In the genomic region with DNA sequence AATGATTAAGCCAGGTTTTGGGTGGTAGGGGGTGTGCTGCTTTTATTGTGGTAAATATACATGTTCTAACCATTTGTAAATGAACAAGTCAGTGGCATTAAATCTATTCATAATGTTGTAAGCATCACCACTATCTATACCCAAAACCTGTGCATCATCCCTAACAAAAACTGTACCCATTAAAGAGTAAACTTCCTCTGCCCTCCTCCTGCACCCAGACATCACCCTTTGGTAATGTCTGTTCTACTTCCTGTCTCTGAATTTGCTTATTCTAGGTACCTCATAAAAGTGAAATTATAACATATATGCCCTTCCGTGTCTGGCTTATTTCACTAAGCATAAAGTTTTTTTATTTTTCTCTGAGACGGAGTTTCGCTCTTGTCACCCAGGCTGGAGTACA, we compare ENCODE assay signal across 13 cellular contexts. TPM values are rescaled to one million over a fixed set of nuclear protein-coding genes. Genes with fewer than 3 reads are reported as not detected.
DNase-seq lines count a peak whose midpoint lies in the region; ATAC-seq lines count a peak whose summit lies in the region.
"Had no signal": no experiment of that assay in that cellular context is flagged by ENCODE, and none has a peak within 500 bp of the region (broad histone marks: within the 10 kb centered on the region; RNA-seq: fewer than 3 reads in every experiment).

No MANE protein-coding gene starts in this region.

- peaks cover 22 to 38% of the 10 kb centered on the region in 2 experiments for H3K36me3 ChIP-seq in trophoblast cell (ENCODE audit: control insufficient read depth in 1 of 2, insufficient read depth in 2 of 2, low read length in 2 of 2)

- H3K9me3 ChIP-seq in trophoblast cell (ENCODE audit: insufficient read depth, low read depth, low read length) = no peaks in the 10 kb centered on the region

- no peaks in the 10 kb centered on the region for H3K4me1 ChIP-seq in trophoblast cell (ENCODE audit: control insufficient read depth in 1 of 2, insufficient read depth in 2 of 2, low read length in 2 of 2)
- H3K4me1 ChIP-seq: foreskin keratinocyte had no signal

- DNase-seq in activated naive CD4-positive, alpha-beta T cell treated with anti-CD3 and anti-CD28 coated beads, Interleukin-2, amount 10 ng/mL, durations not matched to agents 7 days and 5 days = peak; percentile 27
- no peak for DNase-seq in activated naive CD4-positive, alpha-beta T cell treated with anti-CD3 and anti-CD28 coated beads, Interleukin-2, amount 50 U/mL, for 16 hours
- DNase-seq in T-helper 1 cell (peak in 3 of 5 donors; percentile 17 to 22 (median 18)), SKM-1 treated with dmso at 0.1 percent for 144 hours (lab: John Stamatoyannopoulos, UW; ENCODE audit: unreplicated experiment) (no peak), trophoblast cell (no peak)
- peak; percentile 71 for DNase-seq in central memory CD4-positive, alpha-beta T cell
- DNase-seq in stimulated activated naive CD8-positive, alpha-beta T cell treated with anti-CD3 and anti-CD28 coated beads, Interleukin-15, amount 100 ng/mL, for 72 hours = no peak
- no peak for DNase-seq in stimulated activated naive B cell treated with anti-CD40 and anti-IgM and Interleukin-4, amounts not matched to agents 10 μg/mL and 1 μg/mL and 100 μg/mL, for 72 hours
- DNase-seq: foreskin keratinocyte, HCEC 1CT, KBM-7, SHP77 treated with DMSO at 0.1 percent for 48 hours had no signal

- no peak overlapping the region for H3K4me3 Mint-ChIP-seq in activated naive CD4-positive, alpha-beta T cell treated with anti-CD3 and anti-CD28 coated beads, Interleukin-2, amount 10 ng/mL, durations not matched to agents 7 days and 5 days
- H3K4me3 Mint-ChIP-seq in stimulated activated naive CD8-positive, alpha-beta T cell treated with anti-CD3 and anti-CD28 coated beads, Interleukin-15, amount 100 ng/mL, for 72 hours = peak overlapping the region; percentile 6 to 49
- no peak overlapping the region for H3K4me3 Mint-ChIP-seq in stimulated activated naive B cell treated with anti-CD40 and anti-IgM and Interleukin-4, amounts not matched to agents 10 μg/mL and 1 μg/mL and 100 μg/mL, for 72 hours

- peak overlapping the region; percentile 21 for H3K27ac Mint-ChIP-seq in activated naive CD4-positive, alpha-beta T cell treated with anti-CD3 and anti-CD28 coated beads, Interleukin-2, amount 10 ng/mL, durations not matched to agents 7 days and 5 days
- H3K27ac Mint-ChIP-seq in stimulated activated naive CD8-positive, alpha-beta T cell treated with anti-CD3 and anti-CD28 coated beads, Interleukin-15, amount 100 ng/mL, for 72 hours = no peak overlapping the region
- H3K27ac Mint-ChIP-seq in stimulated activated naive B cell treated with anti-CD40 and anti-IgM and Interleukin-4, amounts not matched to agents 10 μg/mL and 1 μg/mL and 100 μg/mL, for 72 hours = no peak overlapping the region

- no peaks in the 10 kb centered on the region for H3K27me3 Mint-ChIP-seq in activated naive CD4-positive, alpha-beta T cell treated with anti-CD3 and anti-CD28 coated beads, Interleukin-2, amount 10 ng/mL, durations not matched to agents 7 days and 5 days
- no peaks in the 10 kb centered on the region for H3K27me3 Mint-ChIP-seq in stimulated activated naive CD8-positive, alpha-beta T cell treated with anti-CD3 and anti-CD28 coated beads, Interleukin-15, amount 100 ng/mL, for 72 hours
- H3K27me3 Mint-ChIP-seq in stimulated activated naive B cell treated with anti-CD40 and anti-IgM and Interleukin-4, amounts not matched to agents 10 μg/mL and 1 μg/mL and 100 μg/mL, for 72 hours = no peaks in the 10 kb centered on the region

- no peak overlapping the region for H3K4ac ChIP-seq in trophoblast cell (ENCODE audit: low read depth, low read length)

- peak; percentile 70 for ATAC-seq in stimulated activated naive CD8-positive, alpha-beta T cell treated with anti-CD3 and anti-CD28 coated beads, Interleukin-15, amount 100 ng/mL, for 72 hours
- no peak for ATAC-seq in stimulated activated naive B cell treated with anti-CD40 and anti-IgM and Interleukin-4, amounts not matched to agents 10 μg/mL and 1 μg/mL and 100 μg/mL, for 72 hours (replicated peaks)
- ATAC-seq: foreskin keratinocyte had no signal

- no peak overlapping the region for H3K4me2 ChIP-seq in trophoblast cell (ENCODE audit: low read length)

- no peaks in the 10 kb centered on the region for H3K79me1 ChIP-seq in trophoblast cell (ENCODE audit: low read length)

- peaks cover 40% of the 10 kb centered on the region for H3K4me1 Mint-ChIP-seq in activated naive CD4-positive, alpha-beta T cell treated with anti-CD3 and anti-CD28 coated beads, Interleukin-2, amount 10 ng/mL, durations not matched to agents 7 days and 5 days
- H3K4me1 Mint-ChIP-seq in stimulated activated naive CD8-positive, alpha-beta T cell treated with anti-CD3 and anti-CD28 coated beads, Interleukin-15, amount 100 ng/mL, for 72 hours = peaks cover 41% of the 10 kb centered on the region
- peaks cover 5 to 17% of the 10 kb centered on the region in 2 donors for H3K4me1 Mint-ChIP-seq in stimulated activated naive B cell treated with anti-CD40 and anti-IgM and Interleukin-4, amounts not matched to agents 10 μg/mL and 1 μg/mL and 100 μg/mL, for 72 hours

- H3K9me3 Mint-ChIP-seq in activated naive CD4-positive, alpha-beta T cell treated with anti-CD3 and anti-CD28 coated beads, Interleukin-2, amount 10 ng/mL, durations not matched to agents 7 days and 5 days = no peaks in the 10 kb centered on the region
- H3K9me3 Mint-ChIP-seq in stimulated activated naive CD8-positive, alpha-beta T cell treated with anti-CD3 and anti-CD28 coated beads, Interleukin-15, amount 100 ng/mL, for 72 hours = no peaks in the 10 kb centered on the region
- no peaks in the 10 kb centered on the region for H3K9me3 Mint-ChIP-seq in stimulated activated naive B cell treated with anti-CD40 and anti-IgM and Interleukin-4, amounts not matched to agents 10 μg/mL and 1 μg/mL and 100 μg/mL, for 72 hours

- no peak overlapping the region for H4K91ac ChIP-seq in trophoblast cell (ENCODE audit: low read depth, low read length)

- H3K27me3 ChIP-seq in trophoblast cell (ENCODE audit: insufficient read depth, low read length) = no peaks in the 10 kb centered on the region
- H3K27me3 ChIP-seq: foreskin keratinocyte had no signal

- no peak overlapping the region for H2BK12ac ChIP-seq in trophoblast cell (ENCODE audit: low read length)

- H3K18ac ChIP-seq in trophoblast cell (ENCODE audit: low read length) = no peak overlapping the region

- no peak overlapping the region for H2AK5ac ChIP-seq in trophoblast cell (ENCODE audit: low read length)

- H4K8ac ChIP-seq in trophoblast cell (ENCODE audit: low read depth, low read length) = no peak overlapping the region

- no peaks in the 10 kb centered on the region for H3K79me2 ChIP-seq in trophoblast cell (ENCODE audit: control insufficient read depth, insufficient read depth, low read length, poor library complexity)

- H3K14ac ChIP-seq in trophoblast cell (ENCODE audit: low read length) = no peak overlapping the region

- H3K36me3 Mint-ChIP-seq in activated naive CD4-positive, alpha-beta T cell treated with anti-CD3 and anti-CD28 coated beads, Interleukin-2, amount 10 ng/mL, durations not matched to agents 7 days and 5 days = peaks cover 58% of the 10 kb centered on the region
- H3K36me3 Mint-ChIP-seq in stimulated activated naive B cell treated with anti-CD40 and anti-IgM and Interleukin-4, amounts not matched to agents 10 μg/mL and 1 μg/mL and 100 μg/mL, for 72 hours = peaks cover 36 to 60% of the 10 kb centered on the region in 2 donors

- H3K4me3 ChIP-seq in trophoblast cell (ENCODE audit: low read depth, low read length) = no peak overlapping the region
- H3K4me3 ChIP-seq: skin epidermis had no signal

- WGBS in trophoblast cell (ENCODE audit: extremely low coverage, insufficient coverage, insufficient read length) = no CpG with 5 or more reads among the region's 3 CpGs

- no peak overlapping the region for H3K27ac ChIP-seq in trophoblast cell (ENCODE audit: low read depth, low read length)
- H3K27ac ChIP-seq: foreskin keratinocyte had no signal

- no peak overlapping the region for H2BK5ac ChIP-seq in trophoblast cell (ENCODE audit: low read depth, low read length, poor library complexity)

- no peak overlapping the region for H2BK120ac ChIP-seq in trophoblast cell (ENCODE audit: insufficient read depth, low read length, poor library complexity)

- no peak overlapping the region for H2AFZ ChIP-seq in trophoblast cell (ENCODE audit: insufficient read depth, low read length, poor library complexity)

- H3K23ac ChIP-seq in trophoblast cell (ENCODE audit: low read length) = no peak overlapping the region

- CTCF ChIA-PET in activated naive CD4-positive, alpha-beta T cell treated with anti-CD3 and anti-CD28 coated beads, Interleukin-2, amount 10 ng/mL, durations not matched to agents 7 days and 5 days (lab: Charles Lee) = interaction anchor here (0.8 kb wide), 1 partner anchor 13 kb away, joined by 4 read pairs; no protein-coding TSS in a partner anchor

- no peak overlapping the region for H4K12ac ChIP-seq in trophoblast cell (ENCODE audit: low read depth, low read length)

- H3K9ac ChIP-seq in trophoblast cell (ENCODE audit: low read length) = no peak overlapping the region

RNA-seq across cellular contexts. Expression of a gene that starts 14.1 kb away (rescaled TPM):
- 16.2 TPM in 2 replicates for polyA plus RNA-seq in trophoblast cell (2013)

Comparison
In these comparisons a context has a peak if more than half of its experiments do, and no peak if none do; other contexts are left out.
1. DNase-seq: peak in activated naive CD4-positive, alpha-beta T cell treated with anti-CD3 and anti-CD28 coated beads, Interleukin-2, amount 10 ng/mL, durations not matched to agents 7 days and 5 days (single experiment), T-helper 1 cell (3 of 5) and central memory CD4-positive, alpha-beta T cell (single experiment); none in activated naive CD4-positive, alpha-beta T cell treated with anti-CD3 and anti-CD28 coated beads, Interleukin-2, amount 50 U/mL, for 16 hours (single experiment), stimulated activated naive CD8-positive, alpha-beta T cell treated with anti-CD3 and anti-CD28 coated beads, Interleukin-15, amount 100 ng/mL, for 72 hours (0 of 2), SKM-1 treated with dmso at 0.1 percent for 144 hours (single experiment), stimulated activated naive B cell treated with anti-CD40 and anti-IgM and Interleukin-4, amounts not matched to agents 10 μg/mL and 1 μg/mL and 100 μg/mL, for 72 hours (single experiment) and trophoblast cell (0 of 2).
2. H3K4me3 Mint-ChIP-seq: peak in stimulated activated naive CD8-positive, alpha-beta T cell treated with anti-CD3 and anti-CD28 coated beads, Interleukin-15, amount 100 ng/mL, for 72 hours (2 of 2); none in activated naive CD4-positive, alpha-beta T cell treated with anti-CD3 and anti-CD28 coated beads, Interleukin-2, amount 10 ng/mL, durations not matched to agents 7 days and 5 days (single experiment) and stimulated activated naive B cell treated with anti-CD40 and anti-IgM and Interleukin-4, amounts not matched to agents 10 μg/mL and 1 μg/mL and 100 μg/mL, for 72 hours (0 of 2).